ENCODE assay signal across 8 cellular contexts in the genomic region with DNA sequence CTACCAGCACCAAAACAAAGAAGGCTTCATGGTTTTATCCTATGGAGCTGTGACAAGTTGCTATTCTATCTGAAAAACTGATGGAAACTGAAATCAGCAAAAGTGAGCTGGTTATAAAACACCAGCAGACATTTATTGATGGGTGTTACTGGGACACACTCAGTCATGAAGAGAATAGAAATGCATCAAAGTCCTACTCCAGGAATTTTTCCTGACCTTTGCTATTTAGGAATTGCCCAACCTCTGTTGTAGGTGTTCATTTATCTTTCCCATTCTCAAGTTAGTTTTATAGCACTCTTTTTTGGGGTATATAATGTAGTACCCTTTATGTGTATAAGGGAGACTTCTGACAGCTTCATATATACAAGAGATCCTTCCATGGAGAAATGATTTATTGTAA.
"Had no signal": no experiment of that assay in that cellular context is flagged by ENCODE, and none has a peak within 500 bp of the region (broad histone marks: within the 10 kb centered on the region; RNA-seq: fewer than 3 reads in every experiment).

No MANE protein-coding gene starts in this region.

- ATAC-seq: HCT116 had no signal

- FAIRE-seq: HTR-8/SVneo had no signal

- H3K27ac ChIP-seq: GM23248 had no signal

- H3K4me3 ChIP-seq: GM23248, HAP-1 had no signal

- H3K4me1 ChIP-seq: HAP-1 had no signal

- H3K36me3 ChIP-seq: HAP-1 had no signal

- H2AFZ ChIP-seq: GM23248 had no signal

- H3K9me3 ChIP-seq: HAP-1 had no signal

- H3K9ac ChIP-seq: GM23248 had no signal

- DNase-seq: GM23248, GOT3, H7, HFFc6, KBM-7 had no signal
